In genomic region chr20:16158976-16159286, GRCh38 we compare ENCODE assay signal across 14 cellular contexts.
DNase-seq lines count a peak whose midpoint lies in the region; ATAC-seq and TF ChIP-seq lines count a peak whose summit lies in the region.
"Had no signal": no experiment of that assay in that cellular context is flagged by ENCODE, and none has a peak within 500 bp of the region (broad histone marks: within the 10 kb centered on the region; RNA-seq: fewer than 3 reads in every experiment).

No MANE protein-coding gene starts in this region.

- peaks cover 0 to 4% of the 10 kb centered on the region in 2 donors for H3K4me1 ChIP-seq in neuronal stem cell (ENCODE audit: control insufficient read depth in 2 of 2, insufficient read depth in 1 of 2, low read depth in 1 of 2, low read length in 2 of 2)
- H3K4me1 ChIP-seq in PC-3 (ENCODE audit: insufficient read depth, low read length): no peaks in the 10 kb centered on the region
- no peaks in the 10 kb centered on the region for H3K4me1 ChIP-seq in foreskin keratinocyte
- no peaks in the 10 kb centered on the region for H3K4me1 ChIP-seq in colonic mucosa

- no peaks in the 10 kb centered on the region for H3K79me2 ChIP-seq in PC-3 (ENCODE audit: low read length)

- H2BK15ac ChIP-seq in neuronal stem cell (ENCODE audit: low read length): no peak overlapping the region

- no peaks in the 10 kb centered on the region for H3F3A ChIP-seq in PC-3 (ENCODE audit: low read length, unreplicated experiment)

- no peak overlapping the region for H2BK12ac ChIP-seq in neuronal stem cell (ENCODE audit: low read length)

- H3K9ac ChIP-seq in neuronal stem cell (ENCODE audit: low read depth, low read length, poor library complexity): no peak overlapping the region
- H3K9ac ChIP-seq in PC-3 (ENCODE audit: low read length): no peak overlapping the region
- H3K9ac ChIP-seq in colonic mucosa (ENCODE audit: low read depth in 2 of 2, low read length in 2 of 2): no peak overlapping the region

- H2BK5ac ChIP-seq in neuronal stem cell (ENCODE audit: low read length): no peak overlapping the region

- peaks cover 2% of the 10 kb centered on the region for H3K79me1 ChIP-seq in neuronal stem cell (ENCODE audit: low read depth, low read length)

- H2AK5ac ChIP-seq in neuronal stem cell (ENCODE audit: low read depth, low read length): peak overlapping the region; percentile 36

- no peaks in the 10 kb centered on the region for H3K9me2 ChIP-seq in PC-3 (replicated peaks; ENCODE audit: low read length)

- no peak overlapping the region for H3K14ac ChIP-seq in neuronal stem cell (ENCODE audit: low read length)

- H2AFZ ChIP-seq in neuronal stem cell (ENCODE audit: low read length) (no peak overlapping the region), PC-3 (ENCODE audit: low read length) (no peak overlapping the region)

- H3K4me3 ChIP-seq in neuronal stem cell (ENCODE audit: low read length in 2 of 2) (no peak overlapping the region), PC-3 (ENCODE audit: low read length) (no peak overlapping the region), colonic mucosa (no peak overlapping the region)
- H3K4me3 ChIP-seq: K562, thoracic aorta had no signal

- H4K91ac ChIP-seq in neuronal stem cell (ENCODE audit: low read depth, low read length, poor library complexity): no peak overlapping the region

- ATAC-seq in GM19043 (IDR thresholded peaks at IDR 0.05; ENCODE audit: low read depth, unreplicated experiment): peak; percentile 46
- peak; percentile 40 for ATAC-seq in HG02588 (IDR thresholded peaks at IDR 0.05; ENCODE audit: unreplicated experiment)
- peak; percentile 34 for ATAC-seq in HG03439 (IDR thresholded peaks at IDR 0.05; ENCODE audit: unreplicated experiment)
- no peak for ATAC-seq in PC-3
- no peak for ATAC-seq in foreskin keratinocyte
- ATAC-seq: K562, SK-N-SH treated with all-trans-retinoic acid at 6 μM for 48 hours had no signal

- TF ChIP-seq CTCF in PC-3 (conservative IDR thresholded peaks at IDR 0.05; ENCODE audit: low read depth, low read length): no peak
- TF ChIP-seq CTCF in foreskin keratinocyte (conservative IDR thresholded peaks at IDR 0.05): no peak
- no peak for TF ChIP-seq CTCF in colonic mucosa (IDR thresholded peaks at IDR 0.05)

- no peak overlapping the region for H3K23ac ChIP-seq in neuronal stem cell (ENCODE audit: low read depth, low read length, poor library complexity)

- H3K4ac ChIP-seq in neuronal stem cell (ENCODE audit: low read length): no peak overlapping the region

- no peak overlapping the region for H2BK120ac ChIP-seq in neuronal stem cell (ENCODE audit: low read depth, low read length)

- H4K20me1 ChIP-seq in PC-3 (ENCODE audit: low read length): no peaks in the 10 kb centered on the region

- H3K9me3 ChIP-seq in neuronal stem cell (replicated peaks in 1 of 2; ENCODE audit: control insufficient read depth in 2 of 2, insufficient read depth in 1 of 2, low read depth in 1 of 2, low read length in 2 of 2): peaks cover 0 to 3% of the 10 kb centered on the region in 2 donors
- no peaks in the 10 kb centered on the region for H3K9me3 ChIP-seq in PC-3 (ENCODE audit: low read length)
- no peaks in the 10 kb centered on the region for H3K9me3 ChIP-seq in colonic mucosa
- H3K9me3 ChIP-seq: thoracic aorta had no signal

- intact Hi-C loops in PC-3 (cut with micrococcal nuclease) (no loop called here), colonic mucosa (cut with DNase I) (no loop called here)

- H3K18ac ChIP-seq in neuronal stem cell (ENCODE audit: low read length): peak overlapping the region; percentile 20

- no peak overlapping the region for H3K27ac ChIP-seq in neuronal stem cell (replicated peaks; ENCODE audit: low read length)
- no peak overlapping the region for H3K27ac ChIP-seq in PC-3 (ENCODE audit: low read length)
- H3K27ac ChIP-seq in foreskin keratinocyte: no peak overlapping the region
- no peak overlapping the region for H3K27ac ChIP-seq in colonic mucosa
- H3K27ac ChIP-seq: thoracic aorta had no signal

- no TSS peak for BruUV-seq in PC-3 (replicated peaks; lab: Mats Ljungman, UMichigan)

- H3K36me3 ChIP-seq in neuronal stem cell (replicated peaks in 1 of 2; ENCODE audit: control insufficient read depth in 2 of 2, insufficient read depth in 2 of 2, low read length in 2 of 2) (no peaks in the 10 kb centered on the region), PC-3 (ENCODE audit: low read depth, low read length) (no peaks in the 10 kb centered on the region), colonic mucosa (no peaks in the 10 kb centered on the region)
- H3K36me3 ChIP-seq: thoracic aorta had no signal

- no peak overlapping the region for H4K8ac ChIP-seq in neuronal stem cell (ENCODE audit: low read depth, low read length)

- WGBS in neuronal stem cell (ENCODE audit: extremely low coverage in 2 of 2, insufficient read length in 2 of 2, insufficient replicate concordance in 1 of 2), 2 donors: no CpG with 5 or more reads among the region's 2 CpGs

- DNase-seq in neuronal stem cell (ENCODE audit: low spot score) (no peak), PC-3 (no peak), foreskin keratinocyte (no peak), islet precursor cell (no peak), colonic mucosa (no peak)
- DNase-seq: amygdala; DMS53; stimulated activated CD4-positive, alpha-beta T cell treated with anti-CD3 and anti-CD28 coated beads, Interleukin-4, amount 100 ng/mL, for 1 hour had no signal

- POLR2A ChIA-PET in PC-3 (lab: Charles Lee; ENCODE audit: unreplicated experiment): no interaction called here

- peaks cover 0 to 6% (median 0%) of the 10 kb centered on the region in 3 experiments for H3K27me3 ChIP-seq in neuronal stem cell (ENCODE audit: control insufficient read depth in 3 of 3, insufficient read depth in 3 of 3, low read depth in 1 of 3, low read length in 3 of 3)
- no peaks in the 10 kb centered on the region for H3K27me3 ChIP-seq in PC-3 (ENCODE audit: low read length)
- H3K27me3 ChIP-seq in foreskin keratinocyte: no peaks in the 10 kb centered on the region
- H3K27me3 ChIP-seq in colonic mucosa: no peaks in the 10 kb centered on the region

- H3K4me2 ChIP-seq in neuronal stem cell (ENCODE audit: insufficient read depth, low read length, poor library complexity, severe bottlenecking) (no peak overlapping the region), PC-3 (ENCODE audit: low read length) (no peak overlapping the region)

- CTCF ChIA-PET in PC-3 (lab: Charles Lee): no interaction called here

Comparison
In these comparisons a context has a peak if more than half of its experiments do, and no peak if none do; other contexts are left out.
1. ATAC-seq: peak in GM19043 (single experiment), HG02588 (single experiment) and HG03439 (single experiment); none in PC-3 (single experiment) and foreskin keratinocyte (single experiment).